Comparison of ENCODE assay signal across 10 cellular contexts in the genomic region with DNA sequence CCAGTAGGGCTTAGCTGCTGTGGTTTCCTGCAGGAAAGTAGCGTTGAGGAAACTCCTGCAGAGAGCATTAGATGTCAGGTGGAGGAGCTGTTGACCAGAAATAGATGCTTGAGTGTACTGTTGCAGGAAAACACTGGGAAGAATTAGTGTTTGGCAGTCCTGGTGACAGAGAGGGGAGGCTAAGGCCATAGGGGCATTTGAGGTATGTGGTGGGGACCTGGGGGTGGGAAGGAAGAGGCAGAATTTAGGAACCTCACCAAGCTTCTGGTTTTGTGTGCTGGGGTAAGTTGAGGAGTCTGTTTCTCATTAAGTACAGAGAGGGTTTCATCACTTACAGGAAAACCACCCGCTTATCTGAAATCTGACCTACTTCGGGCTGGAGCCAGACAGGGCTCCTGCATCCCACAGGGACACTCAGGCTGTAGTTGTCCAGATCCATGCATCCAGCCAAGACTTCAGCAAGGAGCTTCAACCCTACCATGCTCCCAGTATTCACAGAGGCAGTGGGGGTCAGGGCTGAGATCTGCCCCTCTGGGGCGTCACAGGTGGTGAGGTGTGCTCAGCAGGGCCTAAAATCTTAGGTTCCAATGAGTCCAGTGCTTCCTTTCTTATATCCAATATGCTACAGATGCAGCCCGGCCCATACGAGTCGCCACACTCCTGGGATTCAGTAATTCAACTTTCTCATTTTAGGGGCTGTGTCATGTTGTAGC. TPM values are rescaled to one million over a fixed set of nuclear protein-coding genes. Genes with fewer than 3 reads are reported as not detected.
A peak's percentile ranks its signal among the peaks of the same experiment; 100 is the strongest.
DNase-seq lines count a peak whose midpoint lies in the region; ATAC-seq and TF ChIP-seq lines count a peak whose summit lies in the region.
"Had no signal": no experiment of that assay in that cellular context is flagged by ENCODE, and none has a peak within 500 bp of the region (broad histone marks: within the 10 kb centered on the region; RNA-seq: fewer than 3 reads in every experiment).

No MANE protein-coding gene starts in this region.

- TF ChIP-seq CTCF in WERI-Rb-1 (IDR thresholded peaks at IDR 0.05; ENCODE audit: low read depth, low read length): peak; percentile 73

- no peaks in the 10 kb centered on the region for H3K4me1 ChIP-seq in aorta (ENCODE audit: control insufficient read depth in 1 of 2, insufficient read depth in 2 of 2, low read length in 2 of 2)

- H3K36me3 ChIP-seq in WERI-Rb-1 (peaks cover 80% of the 10 kb centered on the region), aorta (ENCODE audit: control insufficient read depth in 1 of 2, insufficient read depth in 2 of 2, low read length in 1 of 2) (peaks cover 7% of the 10 kb centered on the region in 2 donors)

- H3K27me3 ChIP-seq in WERI-Rb-1 (ENCODE audit: insufficient read depth, low read depth, severe bottlenecking) (no peaks in the 10 kb centered on the region), aorta (ENCODE audit: control insufficient read depth in 1 of 2, insufficient read depth in 2 of 2, low read length in 1 of 2) (no peaks in the 10 kb centered on the region)

- ATAC-seq in Right ventricle myocardium superior (ENCODE audit: poor library complexity) (peak; percentile 80), aorta (ENCODE audit: low FRiP score) (peak; percentile 76), HG03196 (IDR thresholded peaks at IDR 0.05; ENCODE audit: unreplicated experiment) (no peak)

- H3K27ac ChIP-seq in WERI-Rb-1 (peak overlapping the region; percentile 96), aorta (ENCODE audit: low read depth in 1 of 2, low read length in 2 of 2) (no peak overlapping the region)

- no peaks in the 10 kb centered on the region for H3K9me3 ChIP-seq in WERI-Rb-1 (ENCODE audit: severe bottlenecking)
- H3K9me3 ChIP-seq in aorta (ENCODE audit: control insufficient read depth, low read length): no peaks in the 10 kb centered on the region

- intact Hi-C loops in Right ventricle myocardium superior (cut with DNase I) (loop anchor here (5.0 kb wide), 1 partner anchor 56 kb away; the partner anchor contains the start of gene INSRR), cardiac septum (cut with DNase I) (loop anchor here (2.0 kb wide), 1 partner anchor 59 kb away; the partner anchor contains the start of gene NTRK1), aorta (cut with DNase I) (no loop called here)

- 53 to 69% methylated on average over 7 of the region's 7 CpGs for WGBS in aorta, 2 donors

- DNase-seq in Right ventricle myocardium superior (no peak), cardiac septum (ENCODE audit: low spot score) (no peak), WERI-Rb-1 (peak; percentile 69), fibroblast of the conjunctiva (ENCODE audit: low read depth) (peak; percentile 88), aorta (no peak), HPDE6-E6E7 (ENCODE audit: extremely low spot score) (no peak)
- DNase-seq in stimulated activated CD4-positive, alpha-beta T cell treated with anti-CD3 and anti-CD28 coated beads, Interleukin-4, amount 100 ng/mL, for 24 hours: no peak
- DNase-seq: activated CD4-positive, alpha-beta T cell treated with anti-CD3 and anti-CD28 coated beads for 4 hours; NCI-H146 had no signal

- no peak overlapping the region for H3K4me3 ChIP-seq in WERI-Rb-1 (ENCODE audit: low read depth, low read length)
- H3K4me3 ChIP-seq in aorta (ENCODE audit: low read length in 2 of 2): no peak overlapping the region

RNA-seq across cellular contexts. Expression of gene SH2D2A, which starts 15.1 kb away (rescaled TPM):
- total RNA-seq in Right ventricle myocardium superior: 1.1 TPM
- 1.4 TPM for total RNA-seq in cardiac septum
- 1 to 10 TPM; 2.7 to 2.9 TPM for total RNA-seq in aorta
- polyA plus RNA-seq in aorta: under 1 TPM in 1 of 2 donors, not detected in 1; 0.38 TPM

RNA-seq across cellular contexts. Expression of gene PRCC, which starts 34.2 kb away (rescaled TPM):
- total RNA-seq in Right ventricle myocardium superior: 39.4 TPM
- total RNA-seq in cardiac septum: 44.5 TPM
- 10 to 100 TPM; 41.0 to 50.2 TPM for total RNA-seq in aorta
- polyA plus RNA-seq in aorta: 10 to 100 TPM; 17.2 to 43.5 TPM

RNA-seq across cellular contexts. Expression of gene HDGF, which starts 50.1 kb away (rescaled TPM):
- total RNA-seq in Right ventricle myocardium superior (185 TPM), cardiac septum (131 TPM), aorta (100 to 1,000 TPM; 106 to 135 TPM)
- polyA plus RNA-seq in aorta: 100 to 1,000 TPM in 1 of 2 donors, 10 to 100 TPM in 1; 94.9 to 126 TPM

RNA-seq across cellular contexts. Expression of gene INSRR, which starts 57.4 kb away (rescaled TPM):
- total RNA-seq in Right ventricle myocardium superior: 0.40 TPM
- total RNA-seq in cardiac septum: 0.24 TPM
- total RNA-seq in aorta: under 1 TPM in 1 of 2 donors, not detected in 1; 0.51 TPM
- polyA plus RNA-seq in aorta: not detected

RNA-seq across cellular contexts. Expression of gene NTRK1, which starts 59.1 kb away (rescaled TPM):
- total RNA-seq in Right ventricle myocardium superior (2.5 TPM), cardiac septum (1.4 TPM), aorta (1 to 10 TPM; 1.2 to 3.5 TPM)
- under 1 TPM; 0.50 to 0.56 TPM for polyA plus RNA-seq in aorta

Comparison
In these comparisons a context has a peak if more than half of its experiments do, and no peak if none do; other contexts are left out.
1. DNase-seq: peak in WERI-Rb-1 (single experiment) and fibroblast of the conjunctiva (single experiment); none in Right ventricle myocardium superior (single experiment), cardiac septum (single experiment), aorta (0 of 2), HPDE6-E6E7 (single experiment) and stimulated activated CD4-positive, alpha-beta T cell treated with anti-CD3 and anti-CD28 coated beads, Interleukin-4, amount 100 ng/mL, for 24 hours (single experiment).
2. intact Hi-C loops: an anchor here in Right ventricle myocardium superior (5.0 kb wide) and cardiac septum (2.0 kb wide); none called in aorta.